8 cellular contexts compared by ENCODE assay signal in genomic region chrX:41922125-41922521, GRCh38. TPM values are rescaled to one million over a fixed set of nuclear protein-coding genes. Genes with fewer than 3 reads are reported as not detected.
DNase-seq lines count a peak whose midpoint lies in the region; ATAC-seq, FAIRE-seq and TF ChIP-seq lines count a peak whose summit lies in the region.

No MANE protein-coding gene starts in this region.

- DNase-seq in AG04449 (ENCODE audit: low read depth, low spot score) (no peak), GM19239 (ENCODE audit: insufficient read length, low spot score) (peak; percentile 2), RPMI8226 (peak; percentile 23), mammary epithelial cell (peak; percentile 37), mesenchymal stem cell (peak; percentile 52), thoracic aorta (ENCODE audit: low spot score) (no peak), NCI-H1048 (lab: John Stamatoyannopoulos, UW) (no peak)

- dilution Hi-C loops in mammary epithelial cell (cut with HindIII; ENCODE audit: low sequenced_read_pairs), result no loop called here

- no peaks in the 10 kb centered on the region for H4K20me1 ChIP-seq in mammary epithelial cell (ENCODE audit: insufficient read depth, low read length)

- peak overlapping the region; percentile 70 for H3K9ac ChIP-seq in mammary epithelial cell (ENCODE audit: insufficient read depth, low read length)
- peak overlapping the region; percentile 85 for H3K9ac ChIP-seq in mesenchymal stem cell (ENCODE audit: low read length)

- no peak overlapping the region for H3K14ac ChIP-seq in mesenchymal stem cell (ENCODE audit: low read length in 2 of 2)

- no peak overlapping the region for H3K23ac ChIP-seq in mesenchymal stem cell (ENCODE audit: low read length in 2 of 2)

- no peaks in the 10 kb centered on the region for H3K9me3 ChIP-seq in mammary epithelial cell (replicated peaks; ENCODE audit: insufficient read depth, low read length)
- no peaks in the 10 kb centered on the region for H3K9me3 ChIP-seq in mesenchymal stem cell (ENCODE audit: control insufficient read depth, low read length)
- no peaks in the 10 kb centered on the region for H3K9me3 ChIP-seq in thoracic aorta

- H3K4me1 ChIP-seq in mammary epithelial cell (ENCODE audit: insufficient read depth, low read length) (no peaks in the 10 kb centered on the region), mesenchymal stem cell (ENCODE audit: control insufficient read depth, insufficient read depth, low read depth, low read length) (no peaks in the 10 kb centered on the region), thoracic aorta (ENCODE audit: control insufficient read depth in 1 of 2, low read depth in 2 of 2) (no peaks in the 10 kb centered on the region)

- no peaks in the 10 kb centered on the region for H3K36me3 ChIP-seq in mammary epithelial cell (ENCODE audit: insufficient read depth, low read length)
- no peaks in the 10 kb centered on the region for H3K36me3 ChIP-seq in mesenchymal stem cell (ENCODE audit: control insufficient read depth in 1 of 2, insufficient read depth in 2 of 2, low read depth in 1 of 2, low read length in 2 of 2)
- H3K36me3 ChIP-seq in thoracic aorta, result no peaks in the 10 kb centered on the region

- no peak overlapping the region for H2BK15ac ChIP-seq in mesenchymal stem cell (ENCODE audit: low read depth, poor library complexity, severe bottlenecking)

- H2BK120ac ChIP-seq in mesenchymal stem cell (ENCODE audit: low read depth, low read length), result no peak overlapping the region

- 40% methylated on average over 10 of the region's 12 CpGs for WGBS in mammary epithelial cell (ENCODE audit: low coverage, missing lambda C conversion rate)
- WGBS in mesenchymal stem cell, result 2% methylated on average over 12 of the region's 12 CpGs

- intact Hi-C loops in mammary epithelial cell (cut with micrococcal nuclease), result loop anchor here (2.0 to 5.0 kb wide), 3 partner anchors 123 to 195 kb away; no protein-coding TSS in a partner anchor

- H3K27ac ChIP-seq in mammary epithelial cell (ENCODE audit: insufficient read depth, low read depth, low read length) (peak overlapping the region; percentile 69), mesenchymal stem cell (ENCODE audit: low read length, poor library complexity, severe bottlenecking) (no peak overlapping the region), thoracic aorta (peak overlapping the region; percentile 58 to 82)

- in situ Hi-C loops in mammary epithelial cell (cut with MboI; ENCODE audit: low sequenced_read_pairs in 2 of 2), result no loop called here

- peaks cover 50% of the 10 kb centered on the region for H3K79me2 ChIP-seq in mammary epithelial cell (ENCODE audit: insufficient read depth, low read length)

- ATAC-seq in thoracic aorta (ENCODE audit: insufficient number of reproducible peaks, low FRiP score, low read depth) (no peak), GM21576 (IDR thresholded peaks at IDR 0.05; ENCODE audit: unreplicated experiment) (no peak)

- TF ChIP-seq CTCF in AG04449 (IDR thresholded peaks at IDR 0.05; ENCODE audit: insufficient read depth, low read length, missing control alignments) (no peak), mammary epithelial cell (conservative IDR thresholded peaks at IDR 0.05 in 1 of 2, IDR thresholded peaks at IDR 0.05 in 1 of 2; ENCODE audit: extremely low read depth in 1 of 2, insufficient read depth in 1 of 2, low read depth in 1 of 2, low read length in 2 of 2) (no peak), thoracic aorta (IDR thresholded peaks at IDR 0.05) (no peak)

- H2AFZ ChIP-seq in mammary epithelial cell (ENCODE audit: low read depth, low read length) (peak overlapping the region; percentile 74), mesenchymal stem cell (ENCODE audit: low read depth, low read length) (no peak overlapping the region)

- no peak overlapping the region for H4K8ac ChIP-seq in mesenchymal stem cell (ENCODE audit: low read length)

- H3K18ac ChIP-seq in mesenchymal stem cell (ENCODE audit: low read depth in 1 of 2, low read length in 2 of 2), result peak overlapping the region in 1 of 2 experiments; percentile 54

- H4K91ac ChIP-seq in mesenchymal stem cell (ENCODE audit: low read length), result no peak overlapping the region

- H3K79me1 ChIP-seq in mesenchymal stem cell (replicated peaks; ENCODE audit: low read length, poor library complexity, severe bottlenecking), result no peaks in the 10 kb centered on the region

- CTCF ChIA-PET in AG04449 (lab: Yijun Ruan, JAX), result no interaction called here
- CTCF ChIA-PET in mammary epithelial cell (lab: Charles Lee; ENCODE audit: low non-redundant PET), result no interaction called here

- H2AK5ac ChIP-seq in mesenchymal stem cell (ENCODE audit: low read length, severe bottlenecking), result no peak overlapping the region

- H3K4me2 ChIP-seq in mammary epithelial cell (ENCODE audit: insufficient read depth, low read depth, low read length), result peak overlapping the region; percentile 61
- peak overlapping the region; percentile 54 for H3K4me2 ChIP-seq in mesenchymal stem cell (ENCODE audit: low read length, poor library complexity, severe bottlenecking)

- no TSS peak for BruUV-seq in mammary epithelial cell (replicated peaks; lab: Mats Ljungman, UMichigan)

- H3K4ac ChIP-seq in mesenchymal stem cell (ENCODE audit: low read depth in 1 of 2, low read length in 2 of 2), result peak overlapping the region in 1 of 2 experiments; percentile 28

- H3K4me3 ChIP-seq in AG04449 (ENCODE audit: low read depth, low read length) (peak overlapping the region; percentile 69), mammary epithelial cell (replicated peaks in 1 of 3; ENCODE audit: insufficient read depth in 1 of 3, low read depth in 2 of 3, low read length in 3 of 3) (peak overlapping the region; percentile 65 to 79 (median 71)), mesenchymal stem cell (ENCODE audit: insufficient read depth in 1 of 2, low read depth in 1 of 2, low read length in 2 of 2) (peak overlapping the region; percentile 83 to 87), thoracic aorta (peak overlapping the region; percentile 83)

- H2BK12ac ChIP-seq in mesenchymal stem cell (ENCODE audit: low read length in 2 of 2), result no peak overlapping the region

- FAIRE-seq in GM19239 (lab: Jason Lieb, UNC), result no peak

- H3K27me3 ChIP-seq in mammary epithelial cell (ENCODE audit: insufficient read depth, low read length) (peaks cover 1% of the 10 kb centered on the region), mesenchymal stem cell (ENCODE audit: control insufficient read depth in 1 of 2, insufficient read depth in 1 of 2, low read length in 2 of 2) (peaks cover 0 to 6% of the 10 kb centered on the region in 2 experiments), thoracic aorta (replicated peaks; ENCODE audit: insufficient read depth) (no peaks in the 10 kb centered on the region)

- H2BK5ac ChIP-seq in mesenchymal stem cell (ENCODE audit: low read depth, low read length, poor library complexity, severe bottlenecking), result no peak overlapping the region

- POLR2A ChIA-PET in AG04449 (lab: Yijun Ruan, JAX), result no interaction called here

RNA-seq across cellular contexts. Expression of gene CASK, which starts 1.2 kb away (rescaled TPM):
- total RNA-seq in mammary epithelial cell (10 to 100 TPM; 54.0 to 57.9 TPM), thoracic aorta (10 to 100 TPM; 44.3 to 46.1 TPM)
- 17.7 TPM for polyA plus RNA-seq in mammary epithelial cell
- 87.5 TPM for polyA minus RNA-seq in mammary epithelial cell
- polyA plus RNA-seq in mesenchymal stem cell (2013, experiment 1 of 2), result 24.6 TPM
- polyA plus RNA-seq in mesenchymal stem cell (2013, experiment 2 of 2), result 26.1 TPM

Comparison
In these comparisons a context has a peak if more than half of its experiments do, and no peak if none do; other contexts are left out.
1. DNase-seq: peak in GM19239 (single experiment), RPMI8226 (single experiment), mammary epithelial cell (single experiment) and mesenchymal stem cell (single experiment); none in AG04449 (single experiment), thoracic aorta (single experiment) and NCI-H1048 (single experiment).
2. Peak in every context shown above with its lines, with median percentiles within 50 percentile points of each other: H3K4me3 ChIP-seq.